ENCODE assay signal across 18 cellular contexts in the genomic region with DNA sequence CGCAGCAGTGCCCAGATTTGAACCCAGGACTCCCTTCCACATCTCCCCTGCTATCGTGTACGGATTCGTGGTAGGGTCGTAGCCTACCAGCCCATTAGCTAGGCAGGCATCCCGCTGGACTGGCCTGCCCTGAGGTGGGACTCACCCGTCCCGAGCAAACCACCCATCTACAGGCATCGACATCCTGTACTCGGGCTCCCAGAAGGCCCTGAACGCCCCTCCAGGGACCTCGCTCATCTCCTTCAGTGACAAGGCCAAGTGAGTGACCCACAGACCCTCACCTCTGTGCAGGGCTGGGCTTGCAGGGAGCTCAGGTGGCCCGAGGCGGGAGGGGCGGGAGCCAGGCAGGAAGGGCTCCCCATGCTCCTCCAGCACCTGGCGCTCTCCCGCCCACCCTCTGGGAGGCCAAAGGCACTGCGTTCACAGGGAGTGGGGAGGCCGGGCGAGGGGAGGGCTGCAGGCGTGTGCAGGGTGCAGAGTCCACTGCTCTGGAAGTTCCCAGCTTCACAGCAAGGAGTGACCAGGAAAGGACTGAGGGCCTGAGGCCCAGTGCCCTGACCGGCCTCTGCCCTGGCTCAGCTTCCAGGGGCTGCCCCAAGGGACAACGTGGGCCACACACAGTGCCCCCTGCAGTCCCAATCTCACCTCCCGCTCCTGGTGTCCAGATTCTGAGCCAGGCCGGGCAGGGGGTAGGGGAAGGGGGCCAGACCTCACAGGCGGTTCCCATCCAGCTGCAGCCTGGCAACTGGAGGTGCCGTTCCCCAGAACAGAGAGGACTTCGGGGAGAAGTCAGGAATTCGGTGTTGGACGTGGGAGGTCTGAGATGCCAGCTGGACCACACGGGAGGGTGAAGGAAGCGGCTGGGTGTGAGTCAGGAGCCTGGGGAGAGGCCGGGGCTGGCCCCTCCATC. TPM values are rescaled to one million over a fixed set of nuclear protein-coding genes. Genes with fewer than 3 reads are reported as not detected.
DNase-seq lines count a peak whose midpoint lies in the region; ATAC-seq, FAIRE-seq and TF ChIP-seq lines count a peak whose summit lies in the region.
"Had no signal": no experiment of that assay in that cellular context is flagged by ENCODE, and none has a peak within 500 bp of the region (broad histone marks: within the 10 kb centered on the region; RNA-seq: fewer than 3 reads in every experiment).

No MANE protein-coding gene starts in this region.

- no peak overlapping the region for H3K4me3 ChIP-seq in HEK293 (ENCODE audit: low read depth, low read length)
- H3K4me3 ChIP-seq in H1 (ENCODE audit: extremely low read depth in 1 of 4, insufficient read depth in 2 of 4, low read depth in 3 of 4, low read length in 4 of 4): no peak overlapping the region
- H3K4me3 ChIP-seq in neural progenitor cell: no peak overlapping the region

- no peak for TF ChIP-seq EP300 in H1 (IDR thresholded peaks at IDR 0.05; ENCODE audit: borderline replicate concordance in 1 of 2, low read depth in 2 of 2, low read length in 2 of 2)

- no peak overlapping the region for H3K23ac ChIP-seq in H1 (ENCODE audit: insufficient read length)

- no peak overlapping the region for H3K27ac ChIP-seq in HEK293 (ENCODE audit: extremely low read depth, low read depth, low read length)
- H3K27ac ChIP-seq in H1 (ENCODE audit: low read depth, low read length): no peak overlapping the region
- no peak overlapping the region for H3K27ac ChIP-seq in neural progenitor cell
- H3K27ac ChIP-seq: C4-2B, VCaP had no signal

- no peak overlapping the region for H4K5ac ChIP-seq in H1 (ENCODE audit: insufficient read length, low read depth, low read length)

- H3K18ac ChIP-seq in H1 (ENCODE audit: extremely low read depth, low read length): no peak overlapping the region; the same call in 1 of the 2 replicates

- H4K20me1 ChIP-seq in H1 (replicated peaks in 1 of 2; ENCODE audit: control insufficient read depth in 1 of 2, insufficient read depth in 2 of 2, low read length in 2 of 2) (no peaks in the 10 kb centered on the region), neural progenitor cell (ENCODE audit: low read depth) (no peaks in the 10 kb centered on the region)

- H2AK5ac ChIP-seq in H1 (ENCODE audit: low read depth, low read length): no peak overlapping the region

- TF ChIP-seq CTCF in HEK293 (tag by site-specific recombination; IDR thresholded peaks at IDR 0.05): no peak
- TF ChIP-seq CTCF in H1 (IDR thresholded peaks at IDR 0.05; ENCODE audit: control extremely low read depth in 1 of 3, insufficient read depth in 1 of 3, low read depth in 1 of 3, low read length in 3 of 3): peak in 1 of 3 experiments; percentile 19; a peak in 1 of 4 replicates
- no peak for TF ChIP-seq CTCF in neural progenitor cell (IDR thresholded peaks at IDR 0.05)

- H3K36me3 ChIP-seq in HEK293 (ENCODE audit: control insufficient read depth in 2 of 2, insufficient read depth in 1 of 2, low read length in 2 of 2) (no peaks in the 10 kb centered on the region), H1 (ENCODE audit: control insufficient read depth in 2 of 4, insufficient read depth in 4 of 4, low read length in 3 of 4) (no peaks in the 10 kb centered on the region), neural progenitor cell (no peaks in the 10 kb centered on the region)

- H3K9me3 ChIP-seq in HEK293 (ENCODE audit: control insufficient read depth, insufficient read depth, low read depth, low read length) (no peaks in the 10 kb centered on the region), H1 (ENCODE audit: insufficient read depth in 2 of 2, low read depth in 1 of 2, low read length in 1 of 2) (no peaks in the 10 kb centered on the region), neural progenitor cell (ENCODE audit: low read depth) (no peaks in the 10 kb centered on the region)

- H3K4me2 ChIP-seq in H1 (ENCODE audit: insufficient read depth in 1 of 2, low read depth in 2 of 2, low read length in 2 of 2) (no peak overlapping the region), neural progenitor cell (no peak overlapping the region)

- H2BK5ac ChIP-seq in H1 (ENCODE audit: low read depth, low read length): no peak overlapping the region

- H3K14ac ChIP-seq in H1 (ENCODE audit: insufficient read length): no peak overlapping the region

- H2BK15ac ChIP-seq in H1 (ENCODE audit: low read length): no peak overlapping the region

- no peak for TF ChIP-seq POLR2A in H1 (IDR thresholded peaks at IDR 0.05; ENCODE audit: control extremely low read depth in 1 of 2, low read depth in 2 of 2, low read length in 2 of 2)

- H3K9ac ChIP-seq in H1 (replicated peaks in 1 of 4; ENCODE audit: extremely low read depth in 1 of 4, low read depth in 3 of 4, low read length in 3 of 4) (no peak overlapping the region), neural progenitor cell (no peak overlapping the region)

- H3K27me3 Mint-ChIP-seq in neural progenitor cell (ENCODE audit: insufficient read depth, low read depth): no peaks in the 10 kb centered on the region
- H3K27me3 Mint-ChIP-seq: activated naive CD4-positive, alpha-beta T cell treated with anti-CD3 and anti-CD28 coated beads, Interleukin-2, amount 10 ng/mL, durations not matched to agents 7 days and 5 days had no signal

- H2AFZ ChIP-seq in H1 (ENCODE audit: low read length) (no peak overlapping the region), neural progenitor cell (replicated peaks) (no peak overlapping the region)

- TF ChIP-seq RAD21 in H1 (IDR thresholded peaks at IDR 0.05 in 1 of 2, conservative IDR thresholded peaks at IDR 0.05 in 1 of 2; ENCODE audit: low read depth in 2 of 2, low read length in 2 of 2): no peak

- H2BK120ac ChIP-seq in H1 (replicated peaks; ENCODE audit: low read depth, low read length): no peak overlapping the region

- no peaks in the 10 kb centered on the region for H3K9me3 Mint-ChIP-seq in neural progenitor cell
- H3K9me3 Mint-ChIP-seq: activated naive CD4-positive, alpha-beta T cell treated with anti-CD3 and anti-CD28 coated beads, Interleukin-2, amount 10 ng/mL, durations not matched to agents 7 days and 5 days had no signal

- no peak overlapping the region for H4K91ac ChIP-seq in H1 (replicated peaks; ENCODE audit: insufficient read length, low read length)

- H3F3A ChIP-seq in neural progenitor cell (ENCODE audit: low read depth): no peaks in the 10 kb centered on the region

- no peak overlapping the region for H2BK20ac ChIP-seq in H1 (ENCODE audit: low read length)

- WGBS in H1 (ENCODE audit: extremely low coverage in 1 of 2, insufficient coverage in 1 of 2, insufficient read length in 1 of 2, insufficient replicate concordance in 2 of 2, low coverage in 1 of 2, low lambda C conversion rate in 2 of 2, missing lambda C conversion rate in 1 of 2), 2 experiments: 83% methylated on average over 31 of the region's 33 CpGs; no CpG with 5 or more reads in 1 of the 2 experiments

- H3K79me2 ChIP-seq in H1 (ENCODE audit: control insufficient read depth in 1 of 2, insufficient read depth in 2 of 2, low read length in 2 of 2): no peaks in the 10 kb centered on the region
- H3K79me2 ChIP-seq in neural progenitor cell (ENCODE audit: low read depth): no peaks in the 10 kb centered on the region

- no peaks in the 10 kb centered on the region for H3K79me1 ChIP-seq in H1 (ENCODE audit: low read depth, low read length)

- H4K8ac ChIP-seq in H1 (ENCODE audit: extremely low read depth, insufficient read depth, low read length): peak overlapping the region; percentile 7; the same call in 1 of the 2 replicates

- H3K4me1 ChIP-seq in HEK293 (ENCODE audit: control insufficient read depth, insufficient read depth, low read length): no peaks in the 10 kb centered on the region
- H3K4me1 ChIP-seq in H1 (replicated peaks in 1 of 4; ENCODE audit: control insufficient read depth in 3 of 4, insufficient read depth in 4 of 4, low read length in 3 of 4): no peaks in the 10 kb centered on the region; a peak in 1 of 7 replicates
- no peaks in the 10 kb centered on the region for H3K4me1 ChIP-seq in neural progenitor cell

- no peak overlapping the region for H3K27ac Mint-ChIP-seq in neural progenitor cell
- H3K27ac Mint-ChIP-seq: activated naive CD4-positive, alpha-beta T cell treated with anti-CD3 and anti-CD28 coated beads, Interleukin-2, amount 10 ng/mL, durations not matched to agents 7 days and 5 days had no signal

- FAIRE-seq in H1 (lab: Jason Lieb, UNC): no peak
- FAIRE-seq: bronchial epithelial cell had no signal

- no peaks in the 10 kb centered on the region for H3K23me2 ChIP-seq in H1 (ENCODE audit: low read depth, low read length)

- no peaks in the 10 kb centered on the region for H3K4me1 Mint-ChIP-seq in neural progenitor cell
- H3K4me1 Mint-ChIP-seq: activated naive CD4-positive, alpha-beta T cell treated with anti-CD3 and anti-CD28 coated beads, Interleukin-2, amount 10 ng/mL, durations not matched to agents 7 days and 5 days had no signal

- H3K56ac ChIP-seq in H1 (replicated peaks; ENCODE audit: insufficient read length, low read depth, low read length): no peak overlapping the region

- H3K4ac ChIP-seq in H1 (replicated peaks; ENCODE audit: insufficient read length, low read depth, low read length): no peak overlapping the region

- H3K27me3 ChIP-seq in H1 (replicated peaks in 1 of 4; ENCODE audit: control insufficient read depth in 3 of 4, extremely low read depth in 1 of 4, insufficient read depth in 3 of 4, low read length in 3 of 4) (no peaks in the 10 kb centered on the region), neural progenitor cell (no peaks in the 10 kb centered on the region)

- ATAC-seq in GM21529 (IDR thresholded peaks at IDR 0.05; ENCODE audit: unreplicated experiment): no peak
- ATAC-seq in HG02852 (IDR thresholded peaks at IDR 0.05; ENCODE audit: unreplicated experiment): no peak

- CTCF ChIA-PET in HEK293 (lab: Yijun Ruan, JAX): no interaction called here
- CTCF ChIA-PET in H1 (lab: Charles Lee; ENCODE audit: partially characterized antibody): interaction anchor here (0.6 to 2.4 kb wide), 7 partner anchors 10 to 175 kb away, joined by 3 to 7 read pairs (median 4); no protein-coding TSS in a partner anchor

- H2BK12ac ChIP-seq in H1 (ENCODE audit: low read depth, low read length): no peak overlapping the region

- POLR2A ChIA-PET in HEK293 (lab: Yijun Ruan, JAX) (no interaction called here), H1 (lab: Charles Lee; ENCODE audit: partially characterized antibody) (no interaction called here)

- DNase-seq in COLO668 (lab: John Stamatoyannopoulos, UW; ENCODE audit: unreplicated experiment) (peak; percentile 58), H1 (ENCODE audit: low read depth in 1 of 2, low spot score in 2 of 2) (no peak), neural progenitor cell (ENCODE audit: low spot score) (peak; percentile 40)
- no peak for DNase-seq in activated CD4-positive, alpha-beta T cell treated with anti-CD3 and anti-CD28 coated beads, Interleukin-2, amount 50 U/mL, for 1 hour
- no peak for DNase-seq in stimulated activated CD4-positive, alpha-beta T cell treated with anti-CD3 and anti-CD28 coated beads, Interleukin-4, amount 100 ng/mL, for 4 hours
- DNase-seq: activated naive CD4-positive, alpha-beta T cell treated with anti-CD3 and anti-CD28 coated beads, Interleukin-2, amount 10 ng/mL, durations not matched to agents 7 days and 5 days; NCI-H1048; NCI-H2227 treated with DMSO at 0.1 percent for 48 hours had no signal

- no peaks in the 10 kb centered on the region for H3K36me3 Mint-ChIP-seq in neural progenitor cell
- H3K36me3 Mint-ChIP-seq: activated naive CD4-positive, alpha-beta T cell treated with anti-CD3 and anti-CD28 coated beads, Interleukin-2, amount 10 ng/mL, durations not matched to agents 7 days and 5 days had no signal

- H3K4me3 Mint-ChIP-seq in neural progenitor cell: no peak overlapping the region
- H3K4me3 Mint-ChIP-seq: activated naive CD4-positive, alpha-beta T cell treated with anti-CD3 and anti-CD28 coated beads, Interleukin-2, amount 10 ng/mL, durations not matched to agents 7 days and 5 days had no signal

RNA-seq across cellular contexts. Expression of a gene that starts 5.4 kb away (rescaled TPM):
- total RNA-seq in H1 (2021; fragmentation: NEBNext Ultra II Directional; extraction: Animal tissue kit (Norgen Biotek cat#: 25700)): not detected in 2 replicates
- polyA plus RNA-seq in H1 (2011; rRNA removed): 0.03 TPM in 1 of 2 replicates, not detected in the other
- 0.05 TPM for polyA plus RNA-seq in H1 (2011; cell fraction: cytosol; rRNA removed)
- polyA plus RNA-seq in H1 (2011; cell fraction: nucleus; rRNA removed): not detected
- polyA plus RNA-seq in H1 (2012, experiment 1 of 2): not detected in 4 replicates
- not detected for polyA plus RNA-seq in H1 (2012, experiment 2 of 2)
- not detected for polyA plus RNA-seq in H1 (2013, experiment 1 of 2)
- polyA plus RNA-seq in H1 (2013, experiment 2 of 2): not detected
- polyA minus RNA-seq in H1 (2011; rRNA and poly(A)+ RNA removed): not detected in 2 replicates
- polyA minus RNA-seq in H1 (2011; cell fraction: cytosol; rRNA and poly(A)+ RNA removed): not detected
- polyA minus RNA-seq in H1 (2011; cell fraction: nucleus; rRNA and poly(A)+ RNA removed): not detected
- not detected in 2 replicates for total RNA-seq in neural progenitor cell (ENCODE audit: low replicate concordance)
- total RNA-seq: bronchial epithelial cell, fibroblast of villous mesenchyme, osteocyte, temporal lobe had no signal

RNA-seq across cellular contexts. Expression of a gene that starts 21.9 kb away (rescaled TPM):
- not detected in 2 replicates for total RNA-seq in H1 (2021; fragmentation: NEBNext Ultra II Directional; extraction: Animal tissue kit (Norgen Biotek cat#: 25700))
- 0.08 and 0.11 TPM in 2 replicates for polyA plus RNA-seq in H1 (2011; rRNA removed)
- 0.19 TPM for polyA plus RNA-seq in H1 (2011; cell fraction: cytosol; rRNA removed)
- 0.10 TPM for polyA plus RNA-seq in H1 (2011; cell fraction: nucleus; rRNA removed)
- 0.17 to 0.31 TPM in 2 of 4 replicates, not detected in the others for polyA plus RNA-seq in H1 (2012, experiment 1 of 2)
- polyA plus RNA-seq in H1 (2012, experiment 2 of 2): 0.08 TPM
- polyA plus RNA-seq in H1 (2013, experiment 1 of 2): 0.14 TPM
- polyA plus RNA-seq in H1 (2013, experiment 2 of 2): 0.20 TPM
- 0.13 TPM in 1 of 2 replicates, not detected in the other for polyA minus RNA-seq in H1 (2011; rRNA and poly(A)+ RNA removed)
- not detected for polyA minus RNA-seq in H1 (2011; cell fraction: cytosol; rRNA and poly(A)+ RNA removed)
- not detected for polyA minus RNA-seq in H1 (2011; cell fraction: nucleus; rRNA and poly(A)+ RNA removed)
- total RNA-seq in neural progenitor cell (ENCODE audit: low replicate concordance): not detected in 2 replicates
- total RNA-seq: fibroblast of villous mesenchyme, mesenteric fat pad, osteocyte, temporal lobe had no signal

RNA-seq across cellular contexts. Expression of a gene that starts 32.1 kb away (rescaled TPM):
- not detected in 2 replicates for total RNA-seq in H1 (2021; fragmentation: NEBNext Ultra II Directional; extraction: Animal tissue kit (Norgen Biotek cat#: 25700))
- not detected in 2 replicates for polyA plus RNA-seq in H1 (2011; rRNA removed)
- polyA plus RNA-seq in H1 (2011; cell fraction: cytosol; rRNA removed): not detected
- polyA plus RNA-seq in H1 (2011; cell fraction: nucleus; rRNA removed): not detected
- polyA plus RNA-seq in H1 (2012, experiment 1 of 2): not detected in 4 replicates
- not detected for polyA plus RNA-seq in H1 (2012, experiment 2 of 2)
- not detected for polyA plus RNA-seq in H1 (2013, experiment 1 of 2)
- not detected for polyA plus RNA-seq in H1 (2013, experiment 2 of 2)
- polyA minus RNA-seq in H1 (2011; rRNA and poly(A)+ RNA removed): not detected in 2 replicates
- polyA minus RNA-seq in H1 (2011; cell fraction: cytosol; rRNA and poly(A)+ RNA removed): not detected
- polyA minus RNA-seq in H1 (2011; cell fraction: nucleus; rRNA and poly(A)+ RNA removed): not detected
- total RNA-seq in neural progenitor cell (ENCODE audit: low replicate concordance): not detected in 2 replicates
- total RNA-seq: bronchial epithelial cell, fibroblast of villous mesenchyme, mesenteric fat pad, osteocyte, temporal lobe had no signal

RNA-seq across cellular contexts. Expression of a gene that starts 54.0 kb away (rescaled TPM):
- total RNA-seq in H1 (2021; fragmentation: NEBNext Ultra II Directional; extraction: Animal tissue kit (Norgen Biotek cat#: 25700)): 267 and 281 TPM in 2 replicates
- 61.3 and 83.2 TPM in 2 replicates for polyA plus RNA-seq in H1 (2011; rRNA removed)
- 37.7 TPM for polyA plus RNA-seq in H1 (2011; cell fraction: cytosol; rRNA removed)
- 305 TPM for polyA plus RNA-seq in H1 (2011; cell fraction: nucleus; rRNA removed)
- polyA plus RNA-seq in H1 (2012, experiment 1 of 2): 111 to 171 TPM (median 154 TPM) in 4 replicates
- 110 TPM for polyA plus RNA-seq in H1 (2012, experiment 2 of 2)
- 161 TPM for polyA plus RNA-seq in H1 (2013, experiment 1 of 2)
- 135 TPM for polyA plus RNA-seq in H1 (2013, experiment 2 of 2)
- polyA minus RNA-seq in H1 (2011; rRNA and poly(A)+ RNA removed): 314 and 356 TPM in 2 replicates
- polyA minus RNA-seq in H1 (2011; cell fraction: cytosol; rRNA and poly(A)+ RNA removed): 97.5 TPM
- 239 TPM for polyA minus RNA-seq in H1 (2011; cell fraction: nucleus; rRNA and poly(A)+ RNA removed)
- 29.9 and 41.1 TPM in 2 replicates for total RNA-seq in neural progenitor cell (ENCODE audit: low replicate concordance)
- total RNA-seq: bronchial epithelial cell, fibroblast of villous mesenchyme, mesenteric fat pad had no signal

Comparison
In these comparisons a context has a peak if more than half of its experiments do, and no peak if none do; other contexts are left out.
1. DNase-seq: peak in COLO668 (single experiment) and neural progenitor cell (single experiment); none in H1 (0 of 2), activated CD4-positive, alpha-beta T cell treated with anti-CD3 and anti-CD28 coated beads, Interleukin-2, amount 50 U/mL, for 1 hour (single experiment) and stimulated activated CD4-positive, alpha-beta T cell treated with anti-CD3 and anti-CD28 coated beads, Interleukin-4, amount 100 ng/mL, for 4 hours (0 of 2).